Comparison of ENCODE assay signal across 8 cellular contexts in genomic region chr10:122113161-122113944, GRCh38.
A peak's percentile ranks its signal among the peaks of the same experiment; 100 is the strongest.
DNase-seq lines count a peak whose midpoint lies in the region; ATAC-seq and TF ChIP-seq lines count a peak whose summit lies in the region.

No MANE protein-coding gene starts in this region.

- no peaks in the 10 kb centered on the region for H3K36me3 Mint-ChIP-seq in HFFc6 (ENCODE audit: low read depth)

- no peaks in the 10 kb centered on the region for H3K9me2 ChIP-seq in neural cell (ENCODE audit: insufficient read depth, low read length)

- H3K27ac ChIP-seq in neural cell (ENCODE audit: low read length) = no peak overlapping the region

- H3K27me3 Mint-ChIP-seq in HFFc6 (ENCODE audit: insufficient read depth) = peaks cover 2% of the 10 kb centered on the region

- TF ChIP-seq CTCF in HFFc6 (IDR thresholded peaks at IDR 0.05) = peak; percentile 72
- TF ChIP-seq CTCF in neural cell (IDR thresholded peaks at IDR 0.05; ENCODE audit: poor library complexity, severe bottlenecking) = peak; percentile 44

- no peak for TF ChIP-seq EP300 in neural cell (conservative IDR thresholded peaks at IDR 0.05; ENCODE audit: poor library complexity, severe bottlenecking)

- no peaks in the 10 kb centered on the region for H3K79me2 ChIP-seq in neural cell (replicated peaks; ENCODE audit: insufficient read depth, low read length)

- H3K9me3 Mint-ChIP-seq in HFFc6 = no peaks in the 10 kb centered on the region; the same call in 1 of the 2 replicates

- ATAC-seq in GM19455 (IDR thresholded peaks at IDR 0.05; ENCODE audit: unreplicated experiment) (no peak), GM21723 (IDR thresholded peaks at IDR 0.05; ENCODE audit: unreplicated experiment) (no peak), HG03097 (IDR thresholded peaks at IDR 0.05; ENCODE audit: low FRiP score, unreplicated experiment) (no peak)

- TF ChIP-seq RAD21 in neural cell (conservative IDR thresholded peaks at IDR 0.05) = no peak

- H3K4me1 Mint-ChIP-seq in HFFc6 (ENCODE audit: low read depth) = peaks cover 52% of the 10 kb centered on the region

- H2AFZ ChIP-seq in neural cell (ENCODE audit: low read depth, low read length) = no peak overlapping the region

- peak overlapping the region; percentile 95 for H3K4me3 Mint-ChIP-seq in HFFc6

- H3K4me3 ChIP-seq in neural cell (ENCODE audit: low read length) = peak overlapping the region; percentile 70

- peaks cover 33% of the 10 kb centered on the region for H3K27me3 ChIP-seq in neural cell (ENCODE audit: insufficient read depth, low read depth, low read length)

- H3K9me3 ChIP-seq in neural cell (ENCODE audit: low read length) = peaks cover 7% of the 10 kb centered on the region

- no peak overlapping the region for H3K4me2 ChIP-seq in neural cell (ENCODE audit: low read length)

- H4K20me1 ChIP-seq in neural cell (ENCODE audit: insufficient read depth) = no peaks in the 10 kb centered on the region

- DNase-seq in EH (ENCODE audit: low read depth) (peak; percentile 78), HFFc6 (peak; percentile 77), SW480 (ENCODE audit: low spot score) (peak; percentile 71), fibroblast of peridontal ligament (ENCODE audit: extremely low read depth) (peak; percentile 67)

- no peaks in the 10 kb centered on the region for H3F3A ChIP-seq in neural cell (ENCODE audit: insufficient read depth, low read length, poor library complexity, severe bottlenecking)

- peak overlapping the region; percentile 97 for H3K27ac Mint-ChIP-seq in HFFc6

- no peaks in the 10 kb centered on the region for H3K36me3 ChIP-seq in neural cell (ENCODE audit: insufficient read depth, low read length)

- H3K9ac ChIP-seq in neural cell (ENCODE audit: low read length) = no peak overlapping the region

TF ChIP-seq in neural cell, 6 proteins besides CTCF, POLR2A, EP300 and RAD21:
- peak; percentile 62 for TF ChIP-seq EZH2 (IDR thresholded peaks at IDR 0.05; ENCODE audit: borderline replicate concordance, insufficient read depth, low read length, poor library complexity, severe bottlenecking)
- no peak for TF ChIP-seq REST (IDR thresholded peaks at IDR 0.05; ENCODE audit: borderline replicate concordance)
